ENCODE assay signal across 14 cellular contexts in the genomic region with DNA sequence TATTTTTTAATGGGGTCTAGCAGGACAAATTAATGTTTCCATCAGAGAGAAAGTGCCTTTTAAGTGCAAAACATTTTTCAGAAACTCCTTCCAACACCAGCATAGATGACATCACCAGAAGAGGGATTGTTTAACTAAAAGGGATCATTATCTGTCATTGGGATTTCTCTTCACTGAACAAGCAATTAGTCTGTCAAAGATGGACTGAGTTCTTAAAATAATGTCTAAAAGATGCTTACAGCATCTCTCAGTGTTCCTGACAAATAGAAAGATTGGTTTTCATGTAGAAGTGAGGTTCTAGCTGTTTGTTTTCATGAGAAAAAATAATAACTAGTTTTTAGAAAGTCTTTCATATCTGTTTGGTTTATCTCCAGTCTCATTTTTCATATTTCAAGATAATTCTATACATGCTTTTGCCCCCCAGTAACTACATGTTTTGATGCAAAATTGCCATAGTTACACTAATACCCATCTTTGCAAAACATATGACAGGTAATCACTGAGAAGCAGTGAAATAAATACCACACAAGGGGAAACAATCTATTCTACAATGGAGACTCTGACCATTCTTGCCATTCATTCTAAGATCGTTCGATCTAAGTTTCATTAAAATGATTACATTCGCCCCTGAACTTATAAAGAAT.
DNase-seq lines count a peak whose midpoint lies in the region; ATAC-seq, FAIRE-seq and TF ChIP-seq lines count a peak whose summit lies in the region.
"Had no signal": no experiment of that assay in that cellular context is flagged by ENCODE, and none has a peak within 500 bp of the region (broad histone marks: within the 10 kb centered on the region; RNA-seq: fewer than 3 reads in every experiment).

No MANE protein-coding gene starts in this region.

- in situ Hi-C loops in HepG2 (cut with HindIII; ENCODE audit: extremely low pct_ligation_motif_present, low pct_unique_long_range_greater_than_20kb) = no loop called here

- TF ChIP-seq EP300 in HepG2 (IDR thresholded peaks at IDR 0.05; ENCODE audit: low read depth in 2 of 2, low read length in 2 of 2) = no peak
- no peak for TF ChIP-seq EP300 in HepG2 (CRISPR knock-in tag; IDR thresholded peaks at IDR 0.05; ENCODE audit: borderline replicate concordance)
- no peak for TF ChIP-seq EP300 in suprapubic skin (IDR thresholded peaks at IDR 0.05)

- no peak for FAIRE-seq in HepG2 (lab: Jason Lieb, UNC)
- FAIRE-seq: H1 had no signal

- H3K4me1 ChIP-seq in HepG2 (ENCODE audit: insufficient read depth, low read length) (no peaks in the 10 kb centered on the region), right lobe of liver (no peaks in the 10 kb centered on the region), suprapubic skin (no peaks in the 10 kb centered on the region)
- H3K4me1 ChIP-seq: BLaER1 treated with 17β-estradiol and CSF1 and Interleukin-3, amounts not matched to agents 10 nM and 100 nM; HAP-1 had no signal

- intact Hi-C loops in HepG2 (cut with micrococcal nuclease; ENCODE audit: unreplicated experiment) = no loop called here
- intact Hi-C loops in right lobe of liver (cut with DNase I) = no loop called here

- no peak for TF ChIP-seq RAD21 in HepG2 (CRISPR knock-in tag; IDR thresholded peaks at IDR 0.05)

- ATAC-seq in HepG2 (no peak), right lobe of liver (no peak)

- CTCF ChIA-PET in HepG2 (lab: Yijun Ruan, JAX; ENCODE audit: low intra/inter-chr PET ratio, low total read pairs) = no interaction called here

- TF ChIP-seq POLR2A in HepG2 (IDR thresholded peaks at IDR 0.05; ENCODE audit: insufficient read depth in 1 of 2, low read depth in 2 of 2, low read length in 2 of 2) (no peak), right lobe of liver (IDR thresholded peaks at IDR 0.05) (no peak), suprapubic skin (IDR thresholded peaks at IDR 0.05) (no peak)

- no peaks in the 10 kb centered on the region for H3K36me3 Mint-ChIP-seq in mesothelial cell of epicardium

- H3K27ac ChIP-seq in HepG2 (ENCODE audit: extremely low read length, insufficient read depth, low read length) (no peak overlapping the region), right lobe of liver (no peak overlapping the region), suprapubic skin (no peak overlapping the region)
- H3K27ac ChIP-seq: BLaER1 treated with 17β-estradiol and CSF1 and Interleukin-3, amounts not matched to agents 10 nM and 100 nM had no signal

- H2AFZ ChIP-seq in HepG2 (ENCODE audit: low read length) = no peak overlapping the region

- POLR2A ChIA-PET in HepG2 (lab: Yijun Ruan, JAX) = no interaction called here

- H3K9me3 Mint-ChIP-seq in mesothelial cell of epicardium = no peaks in the 10 kb centered on the region

- H3K4me3 Mint-ChIP-seq in mesothelial cell of epicardium = no peak overlapping the region
- H3K4me3 Mint-ChIP-seq: CD4-positive, CD25-positive, alpha-beta regulatory T cell had no signal

- TF ChIP-seq CTCF in HepG2 (CRISPR knock-in tag; IDR thresholded peaks at IDR 0.05) (no peak), right lobe of liver (IDR thresholded peaks at IDR 0.05) (no peak), mesothelial cell of epicardium (IDR thresholded peaks at IDR 0.05; ENCODE audit: unreplicated experiment) (no peak), suprapubic skin (IDR thresholded peaks at IDR 0.05) (no peak)

- DNase-seq in NCI-H1436 treated with DMSO at 0.1 percent for 48 hours (lab: John Stamatoyannopoulos, UW) = peak; percentile 2
- DNase-seq in NCI-H1436 (lab: John Stamatoyannopoulos, UW) = no peak
- no peak for DNase-seq in HepG2 (ENCODE audit: low spot score)
- DNase-seq in right lobe of liver = no peak
- DNase-seq in mesothelial cell of epicardium (ENCODE audit: low spot score in 2 of 2, unreplicated experiment in 2 of 2) = no peak
- no peak for DNase-seq in suprapubic skin (ENCODE audit: low spot score in 2 of 2)
- no peak for DNase-seq in activated T-cell treated with anti-CD3 and anti-CD28 coated beads for 4 hours
- DNase-seq: ACHN; Calu3; CD4-positive, CD25-positive, alpha-beta regulatory T cell; DMS 273 treated with DMSO at 0.1 percent for 48 hours had no signal

- BruUV-seq in HepG2 (replicated peaks; lab: Mats Ljungman, UMichigan) = no TSS peak

- peaks cover 19% of the 10 kb centered on the region for H3K4me1 Mint-ChIP-seq in mesothelial cell of epicardium
- H3K4me1 Mint-ChIP-seq: CD4-positive, CD25-positive, alpha-beta regulatory T cell had no signal

- peak overlapping the region; percentile 60 for H3K27ac Mint-ChIP-seq in mesothelial cell of epicardium
- H3K27ac Mint-ChIP-seq: CD4-positive, CD25-positive, alpha-beta regulatory T cell had no signal

- no peaks in the 10 kb centered on the region for H3K79me2 ChIP-seq in HepG2 (ENCODE audit: insufficient read depth, low read length)

- H3K4me2 ChIP-seq in HepG2 (ENCODE audit: low read depth, low read length) = no peak overlapping the region
- H3K4me2 ChIP-seq: BLaER1 treated with 17β-estradiol and CSF1 and Interleukin-3, amounts not matched to agents 10 nM and 100 nM had no signal

- no peaks in the 10 kb centered on the region for H4K20me1 ChIP-seq in HepG2 (ENCODE audit: insufficient read depth, low read length)
- H4K20me1 ChIP-seq: BLaER1 treated with 17β-estradiol and CSF1 and Interleukin-3, amounts not matched to agents 10 nM and 100 nM had no signal

- no peaks in the 10 kb centered on the region for H3K9me3 ChIP-seq in HepG2 (ENCODE audit: low read length)
- H3K9me3 ChIP-seq in right lobe of liver = no peaks in the 10 kb centered on the region
- H3K9me3 ChIP-seq in suprapubic skin = no peaks in the 10 kb centered on the region
- H3K9me3 ChIP-seq: BLaER1 treated with 17β-estradiol and CSF1 and Interleukin-3, amounts not matched to agents 10 nM and 100 nM; HAP-1 had no signal

- no peak overlapping the region for H3K4me3 ChIP-seq in HepG2 (replicated peaks in 1 of 3; ENCODE audit: insufficient read depth in 1 of 3, low read depth in 2 of 3, low read length in 3 of 3)
- H3K4me3 ChIP-seq in right lobe of liver = no peak overlapping the region
- H3K4me3 ChIP-seq in suprapubic skin = no peak overlapping the region
- H3K4me3 ChIP-seq: BLaER1 treated with 17β-estradiol and CSF1 and Interleukin-3, amounts not matched to agents 10 nM and 100 nM; HAP-1 had no signal

- H3K9ac ChIP-seq in HepG2 (ENCODE audit: insufficient read depth, low read depth, low read length) = no peak overlapping the region
- H3K9ac ChIP-seq: BLaER1 treated with 17β-estradiol and CSF1 and Interleukin-3, amounts not matched to agents 10 nM and 100 nM had no signal

- H3K27me3 ChIP-seq in HepG2 (ENCODE audit: control insufficient read depth in 1 of 2, insufficient read depth in 2 of 2, low read length in 2 of 2) (no peaks in the 10 kb centered on the region), right lobe of liver (no peaks in the 10 kb centered on the region), suprapubic skin (no peaks in the 10 kb centered on the region)
- H3K27me3 ChIP-seq: BLaER1 treated with 17β-estradiol and CSF1 and Interleukin-3, amounts not matched to agents 10 nM and 100 nM had no signal

- WGBS in HepG2 (ENCODE audit: low lambda C conversion rate) = 0% methylated on average over 3 of the region's 3 CpGs
- 72% methylated on average over 3 of the region's 3 CpGs for WGBS in right lobe of liver (ENCODE audit: insufficient coverage, low coverage, low lambda C conversion rate, missing lambda C conversion rate)
- WGBS in suprapubic skin = 91% methylated on average over 3 of the region's 3 CpGs

- H3K27me3 Mint-ChIP-seq in mesothelial cell of epicardium (ENCODE audit: low read depth) = no peaks in the 10 kb centered on the region
- H3K27me3 Mint-ChIP-seq: CD4-positive, CD25-positive, alpha-beta regulatory T cell had no signal

- no peaks in the 10 kb centered on the region for H3K36me3 ChIP-seq in HepG2 (replicated peaks in 1 of 2; ENCODE audit: control insufficient read depth in 1 of 2, insufficient read depth in 2 of 2, low read length in 2 of 2)
- no peaks in the 10 kb centered on the region for H3K36me3 ChIP-seq in right lobe of liver
- no peaks in the 10 kb centered on the region for H3K36me3 ChIP-seq in suprapubic skin
- H3K36me3 ChIP-seq: BLaER1 treated with 17β-estradiol and CSF1 and Interleukin-3, amounts not matched to agents 10 nM and 100 nM; HAP-1 had no signal

TF ChIP-seq in HepG2, 621 proteins besides CTCF, POLR2A, EP300 and RAD21:
- no peak for TF ChIP-seq SRF (IDR thresholded peaks at IDR 0.05; ENCODE audit: low read depth, low read length)
- no peak for TF ChIP-seq ZBTB43 (CRISPR knock-in tag; conservative IDR thresholded peaks at IDR 0.05)
- TF ChIP-seq ATF7 (IDR thresholded peaks at IDR 0.05) = 0 out of 2 replicates have a peak, but pooled peaks have one; percentile 37
- no peak for TF ChIP-seq ATF7 (CRISPR knock-in tag; IDR thresholded peaks at IDR 0.05)
